Comparison of ENCODE assay signal across 8 cellular contexts in genomic region chr7:100705753-100706671, GRCh38. TPM values are rescaled to one million over a fixed set of nuclear protein-coding genes. Genes with fewer than 3 reads are reported as not detected.
DNase-seq lines count a peak whose midpoint lies in the region; ATAC-seq and TF ChIP-seq lines count a peak whose summit lies in the region.

TSS of gene POP7 (plus strand) at chr7:100706121. CDS start at chr7:100706831, 710 bp downstream.

- peak within 1 kb of the TSS; percentile 83 for H3K14ac ChIP-seq in H9 (ENCODE audit: insufficient read depth, low read length)

- H2BK12ac ChIP-seq in H9 (ENCODE audit: insufficient read length, low read depth, low read length) = no peak within 1 kb of the TSS

- peak within 1 kb of the TSS; percentile 81 for H3K4me2 ChIP-seq in H9 (ENCODE audit: insufficient read depth, insufficient read length, low read length)

- H3K4me3 Mint-ChIP-seq in H9 = peak within 1 kb of the TSS; percentile 96 to 99
- peak within 1 kb of the TSS; percentile 99 for H3K4me3 Mint-ChIP-seq in nephron progenitor cell
- H3K4me3 Mint-ChIP-seq in stimulated activated naive CD8-positive, alpha-beta T cell treated with anti-CD3 and anti-CD28 coated beads, Interleukin-15, amount 100 ng/mL, for 72 hours = peak within 1 kb of the TSS; percentile 93 to 99

- no peaks in the 10 kb centered on the region for H4K20me1 ChIP-seq in H9 (ENCODE audit: control insufficient read depth, insufficient read depth, insufficient read length)

- H3K27ac ChIP-seq in H9 (ENCODE audit: insufficient read length, low read depth, low read length) = no peak within 1 kb of the TSS

- H3K27ac Mint-ChIP-seq in H9 (peak within 1 kb of the TSS; percentile 90 to 98 (median 96); a peak in 6 of 7 replicates), nephron progenitor cell (peak within 1 kb of the TSS; percentile 79)
- peak within 1 kb of the TSS; percentile 95 to 99 for H3K27ac Mint-ChIP-seq in stimulated activated naive CD8-positive, alpha-beta T cell treated with anti-CD3 and anti-CD28 coated beads, Interleukin-15, amount 100 ng/mL, for 72 hours

- no peak within 1 kb of the TSS for H4K5ac ChIP-seq in H9 (ENCODE audit: insufficient read length, low read depth, low read length)

- H3K4me1 Mint-ChIP-seq in H9 = peaks cover 6 to 10% of the 10 kb centered on the region in 2 experiments
- H3K4me1 Mint-ChIP-seq in nephron progenitor cell = peaks cover 21% of the 10 kb centered on the region
- peaks cover 24% of the 10 kb centered on the region for H3K4me1 Mint-ChIP-seq in stimulated activated naive CD8-positive, alpha-beta T cell treated with anti-CD3 and anti-CD28 coated beads, Interleukin-15, amount 100 ng/mL, for 72 hours

- no peak within 1 kb of the TSS for H2AK5ac ChIP-seq in H9 (ENCODE audit: insufficient read length, low read length)

- H3K36me3 ChIP-seq in MG63 = peaks cover 22% of the 10 kb centered on the region

- H2BK5ac ChIP-seq in H9 (ENCODE audit: insufficient read length, low read length) = no peak within 1 kb of the TSS

- no peak within 1 kb of the TSS for H2BK120ac ChIP-seq in H9 (ENCODE audit: low read depth, low read length, poor library complexity, severe bottlenecking)

- H3K27me3 Mint-ChIP-seq in H9 (ENCODE audit: low read depth) (no peaks in the 10 kb centered on the region; the same call in 1 of the 2 replicates), nephron progenitor cell (ENCODE audit: low read depth, poor library complexity) (peaks cover 10% of the 10 kb centered on the region)
- no peaks in the 10 kb centered on the region for H3K27me3 Mint-ChIP-seq in stimulated activated naive CD8-positive, alpha-beta T cell treated with anti-CD3 and anti-CD28 coated beads, Interleukin-15, amount 100 ng/mL, for 72 hours

- H3K27me3 ChIP-seq in H9 (ENCODE audit: insufficient read depth, low read length) (no peaks in the 10 kb centered on the region), MG63 (peaks cover 6% of the 10 kb centered on the region)

- peaks cover 15% of the 10 kb centered on the region for H3K23me2 ChIP-seq in H9 (ENCODE audit: insufficient read length, low read depth, low read length, poor library complexity, severe bottlenecking)

- no peak within 1 kb of the TSS for H4K91ac ChIP-seq in H9 (ENCODE audit: insufficient read length, low read depth, low read length)

- H3K56ac ChIP-seq in H9 (ENCODE audit: insufficient read length, low read depth, low read length) = no peak within 1 kb of the TSS

- H4K8ac ChIP-seq in H9 (replicated peaks; ENCODE audit: insufficient read length, low read depth, low read length) = no peak within 1 kb of the TSS

- TF ChIP-seq CTCF in H9 (conservative IDR thresholded peaks at IDR 0.05) (no peak), fibroblast of the aortic adventitia (IDR thresholded peaks at IDR 0.05; ENCODE audit: insufficient read depth, low read length) (no peak), nephron progenitor cell (IDR thresholded peaks at IDR 0.05) (no peak)

- peaks cover 5% of the 10 kb centered on the region for H3K79me1 ChIP-seq in H9 (ENCODE audit: insufficient read depth, low read depth, low read length, poor library complexity, severe bottlenecking)

- peaks cover 0 to 2% of the 10 kb centered on the region in 2 experiments; a peak in 1 of 5 replicates for H3K9me3 Mint-ChIP-seq in H9
- H3K9me3 Mint-ChIP-seq in nephron progenitor cell = no peaks in the 10 kb centered on the region
- no peaks in the 10 kb centered on the region for H3K9me3 Mint-ChIP-seq in stimulated activated naive CD8-positive, alpha-beta T cell treated with anti-CD3 and anti-CD28 coated beads, Interleukin-15, amount 100 ng/mL, for 72 hours

- no peak within 1 kb of the TSS for H3K23ac ChIP-seq in H9 (ENCODE audit: insufficient read length, low read depth, low read length)

- peaks cover 10% of the 10 kb centered on the region; the same call in 1 of the 2 replicates for H3K79me2 ChIP-seq in H9 (ENCODE audit: insufficient read depth, low read length)

- no peak within 1 kb of the TSS for H3T11ph ChIP-seq in H9 (ENCODE audit: low read length)

- DNase-seq in ELR (ENCODE audit: low read depth) (peak; percentile 98), H9 (peak; percentile 98), MG63 (peak; percentile 98), SHP77 treated with DMSO at 0.1 percent for 48 hours (lab: John Stamatoyannopoulos, UW) (peak; percentile 88), fibroblast of the aortic adventitia (ENCODE audit: low read depth) (peak; percentile 98), nephron progenitor cell (peak; percentile 99)
- DNase-seq in activated effector memory CD4-positive, alpha-beta T cell treated with anti-CD3 and anti-CD28 coated beads, Interleukin-2, amount 50 U/mL, for 16 hours = peak; percentile 100
- DNase-seq in stimulated activated naive CD8-positive, alpha-beta T cell treated with anti-CD3 and anti-CD28 coated beads, Interleukin-15, amount 100 ng/mL, for 72 hours = peak; percentile 99

- H2AFZ ChIP-seq in H9 (ENCODE audit: low read length) = no peak within 1 kb of the TSS

- no peak within 1 kb of the TSS for H2BK20ac ChIP-seq in H9 (ENCODE audit: low read depth, low read length, poor library complexity, severe bottlenecking)

- peaks cover 4 to 20% (median 17%) of the 10 kb centered on the region in 3 experiments; a peak in 6 of 7 replicates for H3K36me3 Mint-ChIP-seq in H9 (ENCODE audit: insufficient read depth in 1 of 3, low read depth in 3 of 3)
- H3K36me3 Mint-ChIP-seq in nephron progenitor cell (ENCODE audit: low read depth) = peaks cover 8% of the 10 kb centered on the region

- peak within 1 kb of the TSS; percentile 93 for H3K9ac ChIP-seq in H9 (ENCODE audit: extremely low read depth, insufficient read length, low read length)

- no CpG with 5 or more reads among the region's 86 CpGs for WGBS in H9 (ENCODE audit: extremely low coverage, insufficient read length, low lambda C conversion rate)

- no peak within 1 kb of the TSS for H3K4ac ChIP-seq in H9 (ENCODE audit: low read depth, low read length)

- H3K9me3 ChIP-seq in H9 (ENCODE audit: control insufficient read depth, low read depth, low read length) (no peaks in the 10 kb centered on the region), MG63 (no peaks in the 10 kb centered on the region)

- no peak within 1 kb of the TSS for H2BK15ac ChIP-seq in H9 (ENCODE audit: low read depth, low read length)

- H3K4me3 ChIP-seq in MG63 (peak within 1 kb of the TSS; percentile 91), fibroblast of the aortic adventitia (ENCODE audit: low read depth, low read length) (peak within 1 kb of the TSS; percentile 90)

- H3K4me1 ChIP-seq in H9 (ENCODE audit: insufficient read depth, low read length) = no peaks in the 10 kb centered on the region; the same call in 1 of the 2 replicates

- H3K18ac ChIP-seq in H9 (ENCODE audit: insufficient read length, low read depth, low read length) = peak within 1 kb of the TSS; percentile 61

- ATAC-seq in stimulated activated naive CD8-positive, alpha-beta T cell treated with anti-CD3 and anti-CD28 coated beads, Interleukin-15, amount 100 ng/mL, for 72 hours = peak; percentile 98

RNA-seq across cellular contexts. Expression of gene POP7, which starts in this region (rescaled TPM):
- total RNA-seq in H9 (2021) (96.7 and 96.9 TPM in 2 replicates), fibroblast of the aortic adventitia (ENCODE audit: low replicate concordance) (17.8 and 32.4 TPM in 2 replicates)
- 41.5 and 92.8 TPM in 2 replicates for total RNA-seq in MG63 (2014; rRNA removed; shearing (Covaris generic); ENCODE audit: low replicate concordance)
